22 cellular contexts compared by ENCODE assay signal in the genomic region with DNA sequence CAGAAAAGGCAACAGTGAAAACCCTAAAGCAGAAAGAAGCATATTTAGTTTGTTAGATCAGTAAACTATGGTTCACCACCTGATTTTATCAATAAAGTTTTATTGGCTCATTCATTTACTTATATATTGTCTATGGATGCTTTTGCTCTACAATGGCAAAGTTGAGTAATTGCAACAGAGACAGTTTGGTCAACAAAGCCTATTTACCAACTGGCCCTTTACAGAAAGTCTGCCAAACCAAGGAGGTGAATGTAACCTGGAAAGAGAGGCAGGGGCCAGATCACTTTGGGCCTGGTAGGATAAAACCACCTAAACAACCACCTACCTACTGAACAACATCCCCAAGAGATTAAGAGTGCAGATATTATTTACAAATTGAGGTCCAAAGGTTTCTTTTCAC. TPM values are rescaled to one million over a fixed set of nuclear protein-coding genes. Genes with fewer than 3 reads are reported as not detected.
DNase-seq lines count a peak whose midpoint lies in the region; ATAC-seq, FAIRE-seq and TF ChIP-seq lines count a peak whose summit lies in the region.
"Had no signal": no experiment of that assay in that cellular context is flagged by ENCODE, and none has a peak within 500 bp of the region (broad histone marks: within the 10 kb centered on the region; RNA-seq: fewer than 3 reads in every experiment).

No MANE protein-coding gene starts in this region.

- no peak for TF ChIP-seq POLR2A in K562 (conservative IDR thresholded peaks at IDR 0.05)
- TF ChIP-seq POLR2A in HepG2 (IDR thresholded peaks at IDR 0.05; ENCODE audit: insufficient read depth in 1 of 2, low read depth in 2 of 2, low read length in 2 of 2): no peak

- H3K27me3 ChIP-seq in K562 (ENCODE audit: control insufficient read depth in 2 of 2, insufficient read depth in 2 of 2, low read length in 2 of 2) (peaks cover 9 to 20% of the 10 kb centered on the region in 2 experiments; a peak in 3 of 5 replicates), HepG2 (ENCODE audit: control insufficient read depth in 1 of 2, insufficient read depth in 2 of 2, low read length in 2 of 2) (peaks cover 0 to 6% of the 10 kb centered on the region in 2 experiments; a peak in 1 of 5 replicates)

- intact Hi-C loops in K562 (cut with micrococcal nuclease) (no loop called here), HepG2 (cut with micrococcal nuclease; ENCODE audit: unreplicated experiment) (no loop called here)

- BruUV-seq in K562 (replicated peaks; lab: Mats Ljungman, UMichigan) (no TSS peak), HepG2 (replicated peaks; lab: Mats Ljungman, UMichigan) (no TSS peak)

- H3K4me1 ChIP-seq in K562 (replicated peaks in 1 of 2; ENCODE audit: control insufficient read depth in 2 of 2, insufficient read depth in 2 of 2, low read length in 2 of 2) (no peaks in the 10 kb centered on the region), HepG2 (ENCODE audit: insufficient read depth, low read length) (0 out of 2 replicates have a peak, but pooled peaks cover 8% of the 10 kb centered on the region)
- H3K4me1 ChIP-seq: Caco-2 had no signal

- FAIRE-seq in K562 (lab: Jason Lieb, UNC): no peak
- FAIRE-seq in HepG2 (lab: Jason Lieb, UNC): no peak
- FAIRE-seq: G401.6, GM18507 had no signal

- H2AFZ ChIP-seq in K562 (ENCODE audit: low read depth, low read length): no peak overlapping the region
- no peak overlapping the region for H2AFZ ChIP-seq in HepG2 (ENCODE audit: low read length)
- H2AFZ ChIP-seq: GM23338 had no signal

- no peak overlapping the region for H3K9ac ChIP-seq in K562 (ENCODE audit: insufficient read depth in 1 of 2, low read depth in 2 of 2, low read length in 2 of 2)
- H3K9ac ChIP-seq in HepG2 (ENCODE audit: insufficient read depth, low read depth, low read length): no peak overlapping the region

- no peak for TF ChIP-seq CTCF in C4-2B (conservative IDR thresholded peaks at IDR 0.05)
- TF ChIP-seq CTCF in K562 (IDR thresholded peaks at IDR 0.05 in 2 of 3, conservative IDR thresholded peaks at IDR 0.05 in 1 of 3; ENCODE audit: insufficient read depth in 2 of 3, low read depth in 1 of 3, low read length in 3 of 3): no peak
- no peak for TF ChIP-seq CTCF in HepG2 (CRISPR knock-in tag; IDR thresholded peaks at IDR 0.05)
- TF ChIP-seq CTCF in GM13976 (IDR thresholded peaks at IDR 0.05; ENCODE audit: borderline replicate concordance, control extremely low read depth, extremely low read depth, insufficient read depth, missing control alignments): no peak

- DNase-seq in K562 (ENCODE audit: extremely low read depth in 1 of 4, low spot score in 3 of 4) (no peak), HepG2 (ENCODE audit: low spot score) (no peak), GM13976 (ENCODE audit: low spot score) (no peak), NCI-H345 treated with DMSO at 0.1 percent for 48 hours (lab: John Stamatoyannopoulos, UW; ENCODE audit: unreplicated experiment) (no peak), superior temporal gyrus (ENCODE audit: extremely low spot score) (no peak), middle frontal gyrus (ENCODE audit: extremely low spot score, low spot score) (no peak)
- DNase-seq: C1 segment of cervical spinal cord; Caco-2; CD4-positive, CD25-positive, alpha-beta regulatory T cell; CD8-positive, alpha-beta T cell; DMS153; DND-41; H9 had no signal

- H3K4me3 ChIP-seq in K562 (no peak overlapping the region), HepG2 (replicated peaks in 1 of 3; ENCODE audit: insufficient read depth in 1 of 3, low read depth in 2 of 3, low read length in 3 of 3) (no peak overlapping the region)
- H3K4me3 ChIP-seq: GM23338 had no signal

- TF ChIP-seq RAD21 in K562 (CRISPR knock-in tag; conservative IDR thresholded peaks at IDR 0.05 in 1 of 2, IDR thresholded peaks at IDR 0.05 in 1 of 2) (no peak), HepG2 (CRISPR knock-in tag; IDR thresholded peaks at IDR 0.05) (no peak)

- H3K79me2 ChIP-seq in K562 (ENCODE audit: control insufficient read depth, insufficient read depth, low read length) (no peaks in the 10 kb centered on the region), HepG2 (ENCODE audit: insufficient read depth, low read length) (no peaks in the 10 kb centered on the region)

- POLR2A ChIA-PET in K562 (lab: Yijun Ruan, JAX): no interaction called here
- POLR2A ChIA-PET in HepG2 (lab: Yijun Ruan, JAX): no interaction called here

- H3K9me3 ChIP-seq in K562 (replicated peaks; ENCODE audit: control insufficient read depth, insufficient read depth, low read depth, low read length) (no peaks in the 10 kb centered on the region), HepG2 (ENCODE audit: low read length) (no peaks in the 10 kb centered on the region)
- H3K9me3 ChIP-seq: Caco-2 had no signal

- H3K9me1 ChIP-seq in K562 (ENCODE audit: control insufficient read depth, insufficient read depth, low read length): no peaks in the 10 kb centered on the region

- no peak overlapping the region for H3K4me2 ChIP-seq in K562 (ENCODE audit: insufficient read depth, low read length)
- no peak overlapping the region for H3K4me2 ChIP-seq in HepG2 (ENCODE audit: low read depth, low read length)
- H3K4me2 ChIP-seq: GM23338 had no signal

- H3K27ac ChIP-seq in C4-2B (peak overlapping the region; percentile 58; the same call in 1 of the 2 replicates), K562 (ENCODE audit: extremely low read depth, low read depth, low read length) (no peak overlapping the region), HepG2 (ENCODE audit: extremely low read length, insufficient read depth, low read length) (no peak overlapping the region)

- H4K20me1 ChIP-seq in K562 (replicated peaks; ENCODE audit: control insufficient read depth, insufficient read depth, low read length) (0 out of 2 replicates have a peak, but pooled peaks cover 3% of the 10 kb centered on the region), HepG2 (ENCODE audit: insufficient read depth, low read length) (no peaks in the 10 kb centered on the region)

- TF ChIP-seq EP300 in K562 (IDR thresholded peaks at IDR 0.05; ENCODE audit: low read length): no peak
- TF ChIP-seq EP300 in HepG2 (IDR thresholded peaks at IDR 0.05; ENCODE audit: low read depth in 2 of 2, low read length in 2 of 2): no peak
- no peak for TF ChIP-seq EP300 in HepG2 (CRISPR knock-in tag; IDR thresholded peaks at IDR 0.05; ENCODE audit: borderline replicate concordance)

- H3K36me3 ChIP-seq in K562 (ENCODE audit: control insufficient read depth, insufficient read depth, low read length) (no peaks in the 10 kb centered on the region), HepG2 (replicated peaks in 1 of 2; ENCODE audit: control insufficient read depth in 1 of 2, insufficient read depth in 2 of 2, low read length in 2 of 2) (no peaks in the 10 kb centered on the region)

- CTCF ChIA-PET in K562 (lab: Yijun Ruan, JAX; ENCODE audit: low intra/inter-chr PET ratio) (no interaction called here), HepG2 (lab: Yijun Ruan, JAX; ENCODE audit: low intra/inter-chr PET ratio, low total read pairs) (no interaction called here)

- in situ Hi-C loops in K562 (cut with MboI) (no loop called here), HepG2 (cut with HindIII; ENCODE audit: extremely low pct_ligation_motif_present, low pct_unique_long_range_greater_than_20kb) (no loop called here), GM13976 (cut with MboI; ENCODE audit: low sequenced_read_pairs, unreplicated experiment) (no loop called here)

- ATAC-seq in K562 (no peak), HepG2 (no peak)
- ATAC-seq: CD8-positive, alpha-beta T cell; GM23338; HCT116 had no signal

RNA-seq across cellular contexts. Expression of a gene that starts 19.4 kb away (rescaled TPM):
- total RNA-seq in K562 (2011; cell fraction: chromatin; rRNA removed; ENCODE audit: low replicate concordance): 5.5 and 18.2 TPM in 2 replicates
- total RNA-seq in K562 (2011; cell fraction: nucleolus; rRNA removed): 7.2 and 8.4 TPM in 2 replicates
- total RNA-seq in K562 (2011; cell fraction: nucleoplasm; rRNA removed): 12.2 and 15.6 TPM in 2 replicates
- 11.1 and 11.6 TPM in 2 replicates for total RNA-seq in K562 (2014; rRNA removed)
- 14.0 TPM in 2 replicates for total RNA-seq in K562 (2014; rRNA removed; fragmentation: Illumina TruSeq; extraction: Trizol)
- 13.8 and 15.2 TPM in 2 replicates for total RNA-seq in K562 (2015; rRNA removed; fragmentation: Illumina TruSeq; extraction: Trizol)
- 12.4 and 13.6 TPM in 2 replicates for total RNA-seq in K562 (2021)
- 18.0 and 19.1 TPM in 2 replicates for polyA plus RNA-seq in K562 (2011; rRNA removed)
- 9.0 and 14.2 TPM in 2 replicates for polyA plus RNA-seq in K562 (2011; cell fraction: cytosol; rRNA removed)
- polyA plus RNA-seq in K562 (2011; cell fraction: nucleus; rRNA removed): 9.1 and 14.8 TPM in 2 replicates
- 9.8 and 9.9 TPM in 2 replicates for polyA plus RNA-seq in K562 (2012)
- 10.6 and 12.0 TPM in 2 replicates for polyA plus RNA-seq in K562 (2014; fragmentation: Illumina TruSeq; extraction: Trizol)
- 1 to 10 TPM; 3.5 to 4.2 TPM for polyA plus RNA-seq in K562 (2014; fragmentation: Nextera tagmentation; extraction: Ambion mirVana)
- 12.9 and 18.6 TPM in 2 replicates for polyA plus RNA-seq in K562 (2014; rRNA removed)
- polyA minus RNA-seq in K562 (2011; rRNA and poly(A)+ RNA removed): 17.6 and 18.7 TPM in 2 replicates
- 5.2 and 8.8 TPM in 2 replicates for polyA minus RNA-seq in K562 (2011; cell fraction: cytosol; rRNA and poly(A)+ RNA removed)
- 9.7 and 20.2 TPM in 2 replicates for polyA minus RNA-seq in K562 (2011; cell fraction: nucleus; rRNA and poly(A)+ RNA removed)
- 16.0 and 18.7 TPM in 2 replicates for total RNA-seq in HepG2 (2016; rRNA removed; fragmentation: Illumina TruSeq; extraction: Trizol)
- total RNA-seq in HepG2 (2016; cell fraction: cytosol; rRNA removed; fragmentation: Illumina TruSeq; extraction: Trizol; ENCODE audit: low read depth): 4.0 TPM in 2 replicates
- total RNA-seq in HepG2 (2016; cell fraction: insoluble cytoplasmic fraction; rRNA removed; fragmentation: Illumina TruSeq; extraction: Trizol): 15.3 and 19.7 TPM in 2 replicates
- 10.8 and 11.9 TPM in 2 replicates for total RNA-seq in HepG2 (2016; cell fraction: membrane; rRNA removed; fragmentation: Illumina TruSeq; extraction: Trizol)
- 13.1 and 13.6 TPM in 2 replicates for total RNA-seq in HepG2 (2016; cell fraction: nucleus; rRNA removed; fragmentation: Illumina TruSeq; extraction: Trizol)
- polyA plus RNA-seq in HepG2 (2011; rRNA removed): 8.2 and 10.1 TPM in 2 replicates
- polyA plus RNA-seq in HepG2 (2011; cell fraction: cytosol; rRNA removed): 6.3 and 8.1 TPM in 2 replicates
- 4.5 TPM in 2 replicates for polyA plus RNA-seq in HepG2 (2011; cell fraction: nucleus; rRNA removed)
- polyA plus RNA-seq in HepG2 (2012): 4.5 and 5.6 TPM in 2 replicates
- polyA plus RNA-seq in HepG2 (2016; cell fraction: cytosol; fragmentation: Illumina TruSeq; extraction: Trizol; ENCODE audit: low read depth): 3.4 and 3.6 TPM in 2 replicates
- 16.9 and 19.9 TPM in 2 replicates for polyA plus RNA-seq in HepG2 (2016; cell fraction: insoluble cytoplasmic fraction; fragmentation: Illumina TruSeq; extraction: Trizol; ENCODE audit: low read depth)
- polyA plus RNA-seq in HepG2 (2016; cell fraction: membrane; fragmentation: Illumina TruSeq; extraction: Trizol; ENCODE audit: low read depth): 6.5 and 7.4 TPM in 2 replicates
- polyA plus RNA-seq in HepG2 (2016; cell fraction: nucleus; fragmentation: Illumina TruSeq; extraction: Trizol; ENCODE audit: insufficient read depth, low read depth): 18.7 and 19.1 TPM in 2 replicates
- polyA minus RNA-seq in HepG2 (2011; rRNA and poly(A)+ RNA removed; ENCODE audit: low replicate concordance): 6.5 and 7.0 TPM in 2 replicates
- polyA minus RNA-seq in HepG2 (2011; cell fraction: cytosol; rRNA and poly(A)+ RNA removed): 5.4 and 7.0 TPM in 2 replicates
- 18.6 and 20.7 TPM in 2 replicates for polyA minus RNA-seq in HepG2 (2011; cell fraction: nucleus; rRNA and poly(A)+ RNA removed)

RNA-seq across cellular contexts. Expression of a gene that starts 47.0 kb away (rescaled TPM):
- total RNA-seq in K562 (2011; cell fraction: chromatin; rRNA removed; ENCODE audit: low replicate concordance): not detected in 2 replicates
- not detected in 2 replicates for total RNA-seq in K562 (2011; cell fraction: nucleolus; rRNA removed)
- total RNA-seq in K562 (2011; cell fraction: nucleoplasm; rRNA removed): not detected in 2 replicates
- total RNA-seq in K562 (2014; rRNA removed): not detected in 2 replicates
- total RNA-seq in K562 (2014; rRNA removed; fragmentation: Illumina TruSeq; extraction: Trizol): not detected in 2 replicates
- not detected in 2 replicates for total RNA-seq in K562 (2015; rRNA removed; fragmentation: Illumina TruSeq; extraction: Trizol)
- not detected in 2 replicates for total RNA-seq in K562 (2021)
- not detected in 2 replicates for polyA plus RNA-seq in K562 (2011; rRNA removed)
- polyA plus RNA-seq in K562 (2011; cell fraction: cytosol; rRNA removed): not detected in 2 replicates
- not detected in 2 replicates for polyA plus RNA-seq in K562 (2011; cell fraction: nucleus; rRNA removed)
- not detected in 2 replicates for polyA plus RNA-seq in K562 (2012)
- not detected in 2 replicates for polyA plus RNA-seq in K562 (2014; fragmentation: Illumina TruSeq; extraction: Trizol)
- polyA plus RNA-seq in K562 (2014; fragmentation: Nextera tagmentation; extraction: Ambion mirVana): not detected
- not detected in 2 replicates for polyA plus RNA-seq in K562 (2014; rRNA removed)
- not detected in 2 replicates for polyA minus RNA-seq in K562 (2011; rRNA and poly(A)+ RNA removed)
- polyA minus RNA-seq in K562 (2011; cell fraction: cytosol; rRNA and poly(A)+ RNA removed): not detected in 2 replicates
- polyA minus RNA-seq in K562 (2011; cell fraction: nucleus; rRNA and poly(A)+ RNA removed): not detected in 2 replicates
- total RNA-seq in HepG2 (2016; rRNA removed; fragmentation: Illumina TruSeq; extraction: Trizol): not detected in 2 replicates
- not detected in 2 replicates for total RNA-seq in HepG2 (2016; cell fraction: cytosol; rRNA removed; fragmentation: Illumina TruSeq; extraction: Trizol; ENCODE audit: low read depth)
- total RNA-seq in HepG2 (2016; cell fraction: insoluble cytoplasmic fraction; rRNA removed; fragmentation: Illumina TruSeq; extraction: Trizol): not detected in 2 replicates
- not detected in 2 replicates for total RNA-seq in HepG2 (2016; cell fraction: membrane; rRNA removed; fragmentation: Illumina TruSeq; extraction: Trizol)
- total RNA-seq in HepG2 (2016; cell fraction: nucleus; rRNA removed; fragmentation: Illumina TruSeq; extraction: Trizol): not detected in 2 replicates
- not detected in 2 replicates for polyA plus RNA-seq in HepG2 (2011; rRNA removed)
- not detected in 2 replicates for polyA plus RNA-seq in HepG2 (2011; cell fraction: cytosol; rRNA removed)
- polyA plus RNA-seq in HepG2 (2011; cell fraction: nucleus; rRNA removed): not detected in 2 replicates
- not detected in 2 replicates for polyA plus RNA-seq in HepG2 (2012)
- not detected in 2 replicates for polyA plus RNA-seq in HepG2 (2016; cell fraction: cytosol; fragmentation: Illumina TruSeq; extraction: Trizol; ENCODE audit: low read depth)
- polyA plus RNA-seq in HepG2 (2016; cell fraction: insoluble cytoplasmic fraction; fragmentation: Illumina TruSeq; extraction: Trizol; ENCODE audit: low read depth): not detected in 2 replicates
- polyA plus RNA-seq in HepG2 (2016; cell fraction: membrane; fragmentation: Illumina TruSeq; extraction: Trizol; ENCODE audit: low read depth): not detected in 2 replicates
- polyA plus RNA-seq in HepG2 (2016; cell fraction: nucleus; fragmentation: Illumina TruSeq; extraction: Trizol; ENCODE audit: insufficient read depth, low read depth): not detected in 2 replicates
- polyA minus RNA-seq in HepG2 (2011; rRNA and poly(A)+ RNA removed; ENCODE audit: low replicate concordance): not detected in 2 replicates
- polyA minus RNA-seq in HepG2 (2011; cell fraction: cytosol; rRNA and poly(A)+ RNA removed): not detected in 2 replicates
- not detected in 2 replicates for polyA minus RNA-seq in HepG2 (2011; cell fraction: nucleus; rRNA and poly(A)+ RNA removed)
- total RNA-seq: A172; A673; Caco-2; CD4-positive, CD25-positive, alpha-beta regulatory T cell; CD8-positive, alpha-beta T cell; H4 had no signal
- polyA plus RNA-seq: BJ; CD4-positive, CD25-positive, alpha-beta regulatory T cell had no signal
